12 cellular contexts compared by ENCODE assay signal in genomic region chr10:122301055-122301810, GRCh38. TPM values are rescaled to one million over a fixed set of nuclear protein-coding genes. Genes with fewer than 3 reads are reported as not detected.
DNase-seq lines count a peak whose midpoint lies in the region; ATAC-seq and TF ChIP-seq lines count a peak whose summit lies in the region.
"Had no signal": no experiment of that assay in that cellular context is flagged by ENCODE, and none has a peak within 500 bp of the region (broad histone marks: within the 10 kb centered on the region; RNA-seq: fewer than 3 reads in every experiment).

No MANE protein-coding gene starts in this region.

- H3K4me1 ChIP-seq in H9 (ENCODE audit: insufficient read depth, low read length): no peaks in the 10 kb centered on the region

- peaks cover 4% of the 10 kb centered on the region for H3K36me3 Mint-ChIP-seq in natural killer cell treated with Interleukin-12 subunit alpha and Interleukin-12 subunit beta and Interleukin-15 and Interleukin-18, amount 100 ng/mL, for 72 hours
- peaks cover 0 to 8% (median 0%) of the 10 kb centered on the region in 3 experiments; a peak in 1 of 7 replicates for H3K36me3 Mint-ChIP-seq in H9 (ENCODE audit: insufficient read depth in 1 of 3, low read depth in 3 of 3)

- peaks cover 0 to 12% of the 10 kb centered on the region in 2 donors for H3K27me3 Mint-ChIP-seq in natural killer cell treated with Interleukin-12 subunit alpha and Interleukin-12 subunit beta and Interleukin-15 and Interleukin-18, amount 100 ng/mL, for 72 hours
- H3K27me3 Mint-ChIP-seq in H9 (ENCODE audit: low read depth): peaks cover 4% of the 10 kb centered on the region

- no peak overlapping the region for H3T11ph ChIP-seq in H9 (ENCODE audit: low read length)

- H3K9me3 Mint-ChIP-seq in natural killer cell treated with Interleukin-12 subunit alpha and Interleukin-12 subunit beta and Interleukin-15 and Interleukin-18, amount 100 ng/mL, for 72 hours: no peaks in the 10 kb centered on the region
- peaks cover 6 to 10% of the 10 kb centered on the region in 2 experiments for H3K9me3 Mint-ChIP-seq in H9

- H2BK20ac ChIP-seq in H9 (ENCODE audit: low read depth, low read length, poor library complexity, severe bottlenecking): no peak overlapping the region

- peak; percentile 51 to 54 for ATAC-seq in natural killer cell treated with Interleukin-12 subunit alpha and Interleukin-12 subunit beta and Interleukin-15 and Interleukin-18, amount 100 ng/mL, for 72 hours
- ATAC-seq in HG03139 (IDR thresholded peaks at IDR 0.05; ENCODE audit: unreplicated experiment): no peak
- ATAC-seq in GM21576 (IDR thresholded peaks at IDR 0.05; ENCODE audit: unreplicated experiment): no peak

- H4K5ac ChIP-seq in H9 (ENCODE audit: insufficient read length, low read depth, low read length): no peak overlapping the region

- H4K20me1 ChIP-seq in H9 (ENCODE audit: control insufficient read depth, insufficient read depth, insufficient read length): no peaks in the 10 kb centered on the region

- H3K4me3 Mint-ChIP-seq in natural killer cell treated with Interleukin-12 subunit alpha and Interleukin-12 subunit beta and Interleukin-15 and Interleukin-18, amount 100 ng/mL, for 72 hours: no peak overlapping the region
- no peak overlapping the region for H3K4me3 Mint-ChIP-seq in H9

- WGBS in H9 (ENCODE audit: extremely low coverage, insufficient read length, low lambda C conversion rate): no CpG with 5 or more reads among the region's 12 CpGs

- no peak for TF ChIP-seq CTCF in AG10803 (conservative IDR thresholded peaks at IDR 0.05; ENCODE audit: low read length)
- no peak for TF ChIP-seq CTCF in choroid plexus epithelial cell (conservative IDR thresholded peaks at IDR 0.05; ENCODE audit: low read depth, low read length)
- no peak for TF ChIP-seq CTCF in H9 (conservative IDR thresholded peaks at IDR 0.05)

- no peak overlapping the region for H2AFZ ChIP-seq in H9 (ENCODE audit: low read length)

- DNase-seq in AG10803 (ENCODE audit: low read depth): peak; percentile 80
- peak; percentile 97 for DNase-seq in M059J (ENCODE audit: low read depth)
- DNase-seq in choroid plexus epithelial cell (ENCODE audit: low read depth): peak; percentile 73
- DNase-seq in natural killer cell treated with Interleukin-12 subunit alpha and Interleukin-12 subunit beta and Interleukin-15 and Interleukin-18, amount 100 ng/mL, for 72 hours (ENCODE audit: low spot score): no peak
- no peak for DNase-seq in H9
- DNase-seq in 8988T: no peak
- DNase-seq: amniotic stem cell, hippocampal formation, NCI-H1092 had no signal

- no peak overlapping the region for H4K8ac ChIP-seq in H9 (replicated peaks; ENCODE audit: insufficient read length, low read depth, low read length)

- no peak overlapping the region for H3K14ac ChIP-seq in H9 (ENCODE audit: insufficient read depth, low read length)

- no peak overlapping the region for H2BK15ac ChIP-seq in H9 (ENCODE audit: low read depth, low read length)

- H2BK12ac ChIP-seq in H9 (ENCODE audit: insufficient read length, low read depth, low read length): no peak overlapping the region

- no peak overlapping the region for H3K9ac ChIP-seq in H9 (ENCODE audit: extremely low read depth, insufficient read length, low read length)

- H3K23ac ChIP-seq in H9 (ENCODE audit: insufficient read length, low read depth, low read length): no peak overlapping the region

- no peak overlapping the region for H2BK5ac ChIP-seq in H9 (ENCODE audit: insufficient read length, low read length)

- no peak overlapping the region for H3K18ac ChIP-seq in H9 (ENCODE audit: insufficient read length, low read depth, low read length)

- H3K4ac ChIP-seq in H9 (ENCODE audit: low read depth, low read length): no peak overlapping the region

- no peak overlapping the region for H3K27ac ChIP-seq in H9 (ENCODE audit: insufficient read length, low read depth, low read length)
- H3K27ac ChIP-seq: neutrophil had no signal

- H3K4me2 ChIP-seq in H9 (ENCODE audit: insufficient read depth, insufficient read length, low read length): no peak overlapping the region

- peaks cover 4 to 9% of the 10 kb centered on the region in 2 donors for H3K4me1 Mint-ChIP-seq in natural killer cell treated with Interleukin-12 subunit alpha and Interleukin-12 subunit beta and Interleukin-15 and Interleukin-18, amount 100 ng/mL, for 72 hours (ENCODE audit: low read depth in 2 of 2)
- H3K4me1 Mint-ChIP-seq in H9: peaks cover 10 to 14% of the 10 kb centered on the region in 2 experiments

- no peak overlapping the region for H2BK120ac ChIP-seq in H9 (ENCODE audit: low read depth, low read length, poor library complexity, severe bottlenecking)

- H2AK5ac ChIP-seq in H9 (ENCODE audit: insufficient read length, low read length): no peak overlapping the region

- no peak overlapping the region for H3K56ac ChIP-seq in H9 (ENCODE audit: insufficient read length, low read depth, low read length)

- H3K9me3 ChIP-seq in H9 (ENCODE audit: control insufficient read depth, low read depth, low read length): no peaks in the 10 kb centered on the region
- H3K9me3 ChIP-seq: neutrophil had no signal

- H3K4me3 ChIP-seq in AG10803 (ENCODE audit: low read length): no peak overlapping the region
- no peak overlapping the region for H3K4me3 ChIP-seq in choroid plexus epithelial cell (ENCODE audit: low read depth, low read length)

- no peak overlapping the region for H4K91ac ChIP-seq in H9 (ENCODE audit: insufficient read length, low read depth, low read length)

- no peak overlapping the region for H3K27ac Mint-ChIP-seq in natural killer cell treated with Interleukin-12 subunit alpha and Interleukin-12 subunit beta and Interleukin-15 and Interleukin-18, amount 100 ng/mL, for 72 hours
- H3K27ac Mint-ChIP-seq in H9: no peak overlapping the region

- H3K79me2 ChIP-seq in H9 (ENCODE audit: insufficient read depth, low read length): no peaks in the 10 kb centered on the region

- no peaks in the 10 kb centered on the region for H3K23me2 ChIP-seq in H9 (ENCODE audit: insufficient read length, low read depth, low read length, poor library complexity, severe bottlenecking)

- no peaks in the 10 kb centered on the region for H3K79me1 ChIP-seq in H9 (ENCODE audit: insufficient read depth, low read depth, low read length, poor library complexity, severe bottlenecking)

- H3K27me3 ChIP-seq in H9 (ENCODE audit: insufficient read depth, low read length): no peaks in the 10 kb centered on the region
- H3K27me3 ChIP-seq: neutrophil had no signal

RNA-seq across cellular contexts. Expression of gene BTBD16, which starts 30.1 kb away (rescaled TPM):
- 0.05 TPM in 1 of 2 replicates, not detected in the other for total RNA-seq in M059J (2014; rRNA removed; shearing (Covaris generic))
- total RNA-seq in natural killer cell treated with Interleukin-12 subunit alpha and Interleukin-12 subunit beta and Interleukin-15 and Interleukin-18, amount 100 ng/mL, for 72 hours: not detected
- total RNA-seq in H9 (2021): not detected in 2 replicates

Comparison
In these comparisons a context has a peak if more than half of its experiments do, and no peak if none do; other contexts are left out.
1. DNase-seq: peak in AG10803 (single experiment), M059J (single experiment) and choroid plexus epithelial cell (single experiment); none in natural killer cell treated with Interleukin-12 subunit alpha and Interleukin-12 subunit beta and Interleukin-15 and Interleukin-18, amount 100 ng/mL, for 72 hours (single experiment), H9 (single experiment) and 8988T (single experiment).
2. ATAC-seq: peak in natural killer cell treated with Interleukin-12 subunit alpha and Interleukin-12 subunit beta and Interleukin-15 and Interleukin-18, amount 100 ng/mL, for 72 hours (2 of 2); none in HG03139 (single experiment) and GM21576 (single experiment).